ENCODE assay signal across 1 cellular context in genomic region chr1:21630571-21631338, GRCh38.
TF ChIP-seq lines count a peak whose summit lies in the region.

No MANE protein-coding gene starts in this region.

TF ChIP-seq in WTC11, 78 proteins besides CTCF, POLR2A, EP300 and RAD21:
- TF ChIP-seq ZNF423 (CRISPR knock-in tag; IDR thresholded peaks at IDR 0.05) = peak; percentile 48; the same call in 1 of the 2 replicates
- no peak for TF ChIP-seq SP1 (CRISPR knock-in tag; conservative IDR thresholded peaks at IDR 0.05)
- no peak for TF ChIP-seq JAZF1 (CRISPR knock-in tag; IDR thresholded peaks at IDR 0.05)
- TF ChIP-seq ZNF121 (CRISPR knock-in tag; IDR thresholded peaks at IDR 0.05) = peak; percentile 97
- TF ChIP-seq USF2 (CRISPR knock-in tag; IDR thresholded peaks at IDR 0.05) = no peak
